8 cellular contexts compared by ENCODE assay signal in the genomic region with DNA sequence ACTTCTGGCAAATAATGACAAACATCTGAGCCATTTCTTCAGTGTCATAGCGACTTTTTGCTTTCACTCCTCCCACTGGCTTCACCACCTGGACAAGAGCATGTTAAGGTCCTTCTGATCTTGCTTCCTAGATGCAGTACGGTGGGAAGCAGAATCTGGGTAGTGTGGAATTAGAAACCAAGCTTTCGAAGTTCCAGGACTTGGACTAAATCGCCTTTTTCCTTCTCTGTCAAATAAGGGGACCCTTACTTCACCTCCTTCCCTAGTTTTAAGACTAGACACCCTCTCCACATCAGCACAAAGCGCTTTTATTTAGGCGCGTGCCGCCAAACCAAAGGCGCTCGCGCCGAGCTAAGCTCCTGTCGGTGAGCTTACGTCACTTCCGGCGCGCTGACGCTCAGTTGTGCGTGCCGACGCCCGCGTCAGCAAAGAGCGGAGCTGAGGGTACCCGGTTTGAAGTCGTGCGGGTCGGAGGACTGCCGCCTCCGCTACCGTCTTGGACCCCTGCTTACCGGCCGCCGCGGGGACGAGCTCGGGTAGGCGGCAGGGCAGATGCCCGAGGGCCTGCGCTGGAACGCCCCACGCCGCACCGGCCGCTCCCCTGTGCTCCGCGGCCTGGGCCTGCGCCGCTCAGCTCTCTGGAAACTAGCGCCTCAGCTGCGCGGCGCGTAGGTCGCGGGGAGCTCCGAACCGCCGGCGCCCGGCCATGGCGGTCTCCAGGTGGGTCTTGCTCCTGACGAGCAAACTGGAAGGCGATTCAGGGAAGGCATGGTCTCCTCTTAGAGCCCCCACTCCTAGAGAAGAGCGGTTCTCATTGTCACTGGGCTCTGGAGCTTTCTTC. TPM values are rescaled to one million over a fixed set of nuclear protein-coding genes. Genes with fewer than 3 reads are reported as not detected.
DNase-seq lines count a peak whose midpoint lies in the region; TF ChIP-seq lines count a peak whose summit lies in the region.

A gene (plus strand): TSS at position 400 of the 841 bp plus-strand sequence. CDS start 307 bp downstream, at position 707.

- DNase-seq in GDM1 (lab: John Stamatoyannopoulos, UW) (peak; percentile 86), HAP-1 (ENCODE audit: low spot score in 2 of 2) (peak; percentile 91 to 93), MM.1S (peak; percentile 97), SK-N-MC (ENCODE audit: low read depth, low spot score) (no peak), germinal center (ENCODE audit: low spot score) (peak; percentile 89), nucleus accumbens (lab: John Stamatoyannopoulos, UW) (peak in 55 of 56 donors; percentile 54 to 96 (median 87)), suprapubic skin (ENCODE audit: low spot score in 2 of 2) (peak; percentile 93)
- DNase-seq in activated naive CD4-positive, alpha-beta T cell treated with anti-CD3 and anti-CD28 coated beads, Interleukin-2, amount 10 ng/mL, durations not matched to agents 7 days and 5 days, result peak; percentile 95

- in situ Hi-C loops in HAP-1 (cut with MboI; ENCODE audit: low sequenced_read_pairs), result loop anchor here (25.0 kb wide), 3 partner anchors 536 to 1011 kb away; a partner anchor contains a TSS

- TF ChIP-seq POLR2A in suprapubic skin (IDR thresholded peaks at IDR 0.05), result peak; percentile 33 to 89

- H3K79me2 ChIP-seq in MM.1S (ENCODE audit: low read length), result peaks cover 52% of the 10 kb centered on the region

- peaks cover 2% of the 10 kb centered on the region for H3K9me3 Mint-ChIP-seq in activated naive CD4-positive, alpha-beta T cell treated with anti-CD3 and anti-CD28 coated beads, Interleukin-2, amount 10 ng/mL, durations not matched to agents 7 days and 5 days

- H3K4me2 ChIP-seq in MM.1S (ENCODE audit: low read depth, low read length), result peak within 1 kb of the TSS; percentile 75

- H3K27ac ChIP-seq in MM.1S (ENCODE audit: low read length), result peak within 1 kb of the TSS; percentile 92
- peak within 1 kb of the TSS; percentile 91 for H3K27ac ChIP-seq in SK-N-MC
- H3K27ac ChIP-seq in suprapubic skin, result peak within 1 kb of the TSS; percentile 97

- WGBS in suprapubic skin, result under 1% methylated on average over 34 of the region's 65 CpGs

- H3K36me3 Mint-ChIP-seq in activated naive CD4-positive, alpha-beta T cell treated with anti-CD3 and anti-CD28 coated beads, Interleukin-2, amount 10 ng/mL, durations not matched to agents 7 days and 5 days, result peaks cover 13% of the 10 kb centered on the region

- H3K36me3 ChIP-seq in HAP-1 (replicated peaks) (no peaks in the 10 kb centered on the region; the same call in none of the 2 replicates), MM.1S (replicated peaks; ENCODE audit: insufficient read depth, low read length) (no peaks in the 10 kb centered on the region), SK-N-MC (ENCODE audit: insufficient read depth, low read length) (peaks cover 9% of the 10 kb centered on the region), suprapubic skin (no peaks in the 10 kb centered on the region)

- peaks cover 43% of the 10 kb centered on the region for H3K4me1 Mint-ChIP-seq in activated naive CD4-positive, alpha-beta T cell treated with anti-CD3 and anti-CD28 coated beads, Interleukin-2, amount 10 ng/mL, durations not matched to agents 7 days and 5 days

- TF ChIP-seq CTCF in MM.1S (IDR thresholded peaks at IDR 0.05; ENCODE audit: low read length), result no peak
- no peak for TF ChIP-seq CTCF in suprapubic skin (IDR thresholded peaks at IDR 0.05)

- H3K27ac Mint-ChIP-seq in activated naive CD4-positive, alpha-beta T cell treated with anti-CD3 and anti-CD28 coated beads, Interleukin-2, amount 10 ng/mL, durations not matched to agents 7 days and 5 days, result peak within 1 kb of the TSS; percentile 98

- CTCF ChIA-PET in activated naive CD4-positive, alpha-beta T cell treated with anti-CD3 and anti-CD28 coated beads, Interleukin-2, amount 10 ng/mL, durations not matched to agents 7 days and 5 days (lab: Charles Lee), result interaction anchor here (0.6 to 1.6 kb wide), 4 partner anchors 11 to 1044 kb away, joined by 3 to 10 read pairs (median 7); a partner anchor contains a TSS

- 0 out of 2 replicates have a peak, but pooled peaks cover 3% of the 10 kb centered on the region for H3K27me3 ChIP-seq in HAP-1 (ENCODE audit: low read depth)
- H3K27me3 ChIP-seq in MM.1S (replicated peaks; ENCODE audit: insufficient read depth, low read length), result no peaks in the 10 kb centered on the region
- peaks cover 5% of the 10 kb centered on the region for H3K27me3 ChIP-seq in suprapubic skin

- peaks cover 10% of the 10 kb centered on the region for H4K20me1 ChIP-seq in MM.1S (ENCODE audit: insufficient read depth, low read length)

- no peaks in the 10 kb centered on the region for H3K9me2 ChIP-seq in MM.1S (replicated peaks; ENCODE audit: insufficient read depth, low read length)

- H3K4me3 ChIP-seq in HAP-1 (peak within 1 kb of the TSS; percentile 68), MM.1S (ENCODE audit: low read length) (peak within 1 kb of the TSS; percentile 89), SK-N-MC (peak within 1 kb of the TSS; percentile 86), suprapubic skin (peak within 1 kb of the TSS; percentile 85)

- H3K27me3 Mint-ChIP-seq in activated naive CD4-positive, alpha-beta T cell treated with anti-CD3 and anti-CD28 coated beads, Interleukin-2, amount 10 ng/mL, durations not matched to agents 7 days and 5 days, result peaks cover 8% of the 10 kb centered on the region

- H3K9me3 ChIP-seq in HAP-1 (no peaks in the 10 kb centered on the region), MM.1S (replicated peaks; ENCODE audit: insufficient read depth, low read length) (no peaks in the 10 kb centered on the region), SK-N-MC (ENCODE audit: low read depth, low read length) (no peaks in the 10 kb centered on the region), suprapubic skin (no peaks in the 10 kb centered on the region)

- H3K9ac ChIP-seq in MM.1S (ENCODE audit: low read length), result peak within 1 kb of the TSS; percentile 89
- H3K9ac ChIP-seq in SK-N-MC (ENCODE audit: insufficient read length), result peak within 1 kb of the TSS; percentile 90

- H3K4me3 Mint-ChIP-seq in activated naive CD4-positive, alpha-beta T cell treated with anti-CD3 and anti-CD28 coated beads, Interleukin-2, amount 10 ng/mL, durations not matched to agents 7 days and 5 days, result peak within 1 kb of the TSS; percentile 88

- peaks cover 4% of the 10 kb centered on the region for H3K4me1 ChIP-seq in HAP-1
- H3K4me1 ChIP-seq in MM.1S (ENCODE audit: low read length), result peaks cover 10% of the 10 kb centered on the region; the same call in 1 of the 2 replicates
- peaks cover 33% of the 10 kb centered on the region for H3K4me1 ChIP-seq in suprapubic skin

- peak; percentile 27 for TF ChIP-seq EP300 in suprapubic skin (IDR thresholded peaks at IDR 0.05)

- H3F3A ChIP-seq in MM.1S (ENCODE audit: insufficient read depth, low read length), result peaks cover 12% of the 10 kb centered on the region; the same call in 1 of the 2 replicates

- H2AFZ ChIP-seq in MM.1S (ENCODE audit: low read length), result peak within 1 kb of the TSS; percentile 80

RNA-seq across cellular contexts. Expression of the gene that starts here (rescaled TPM):
- 100 to 1,000 TPM in 1 of 4 donors, 10 to 100 TPM in 3; 46.6 to 215 (median 61.0) TPM for total RNA-seq in suprapubic skin
